ENCODE assay signal across 1 cellular context in genomic region chr1:9615316-9616063, GRCh38.
TF ChIP-seq lines count a peak whose summit lies in the region.

No MANE protein-coding gene starts in this region.

TF ChIP-seq in K562, 482 proteins besides CTCF, POLR2A, EP300 and RAD21 (continued from another document and continues in another):
- TF ChIP-seq DLX4 (CRISPR knock-in tag; IDR thresholded peaks at IDR 0.05): no peak
- TF ChIP-seq ARID1B (IDR thresholded peaks at IDR 0.05): peak; percentile 56
- no peak for TF ChIP-seq KDM4B (IDR thresholded peaks at IDR 0.05; ENCODE audit: borderline replicate concordance in 2 of 2, low read depth in 1 of 2)
- TF ChIP-seq NFIX (CRISPR knock-in tag; IDR thresholded peaks at IDR 0.05; ENCODE audit: low read depth): no peak
- TF ChIP-seq NR2C2 (CRISPR knock-in tag; IDR thresholded peaks at IDR 0.05): no peak
- no peak for TF ChIP-seq NR2C2 (tag; IDR thresholded peaks at IDR 0.05)
- TF ChIP-seq GATAD2B (IDR thresholded peaks at IDR 0.05; ENCODE audit: borderline replicate concordance): no peak
- no peak for TF ChIP-seq MXI1 (IDR thresholded peaks at IDR 0.05; ENCODE audit: low read depth, low read length)
- TF ChIP-seq MTA1 (IDR thresholded peaks at IDR 0.05; ENCODE audit: borderline replicate concordance): no peak
- peak; percentile 89 for TF ChIP-seq ATF3 (IDR thresholded peaks at IDR 0.05)
- TF ChIP-seq ATF3 (CRISPR knock-in tag; conservative IDR thresholded peaks at IDR 0.05): no peak
- no peak for TF ChIP-seq SP2 (IDR thresholded peaks at IDR 0.05; ENCODE audit: extremely low read depth, low read depth, low read length, poor library complexity, severe bottlenecking)
- no peak for TF ChIP-seq TCFL5 (CRISPR knock-in tag; conservative IDR thresholded peaks at IDR 0.05)
- TF ChIP-seq THRA (IDR thresholded peaks at IDR 0.05): no peak
- no peak for TF ChIP-seq DMBX1 (CRISPR knock-in tag; IDR thresholded peaks at IDR 0.05; ENCODE audit: borderline replicate concordance)
- TF ChIP-seq POU5F1 (IDR thresholded peaks at IDR 0.05; ENCODE audit: borderline replicate concordance, low read depth, low read length, partially characterized antibody): no peak
- peak; percentile 43 to 59; a peak in 1 of 4 replicates for TF ChIP-seq TEAD1 (CRISPR knock-in tag; IDR thresholded peaks at IDR 0.05)
- no peak for TF ChIP-seq NUFIP1 (IDR thresholded peaks at IDR 0.05; ENCODE audit: partially characterized antibody)
- no peak for TF ChIP-seq SAFB (IDR thresholded peaks at IDR 0.05; ENCODE audit: borderline replicate concordance, low read depth, low read length)
- no peak for TF ChIP-seq ZNF3 (CRISPR knock-in tag; IDR thresholded peaks at IDR 0.05)
- TF ChIP-seq SMC3 (conservative IDR thresholded peaks at IDR 0.05; ENCODE audit: insufficient read depth, low read depth, low read length): peak; percentile 61
- TF ChIP-seq ARID3A (IDR thresholded peaks at IDR 0.05; ENCODE audit: borderline replicate concordance, low read depth, low read length): no peak
- TF ChIP-seq SMAD4 (CRISPR knock-in tag; conservative IDR thresholded peaks at IDR 0.05): no peak; the same call in 1 of the 2 replicates
- TF ChIP-seq ZBTB7A (IDR thresholded peaks at IDR 0.05; ENCODE audit: borderline replicate concordance, control insufficient read depth, low read depth, low read length): no peak
- TF ChIP-seq GTF2E2 (tag; IDR thresholded peaks at IDR 0.05): no peak
- TF ChIP-seq ZNF644 (tag; IDR thresholded peaks at IDR 0.05; ENCODE audit: low read depth): 0 out of 2 replicates have a peak, but pooled peaks have one; percentile 29
- peak; percentile 75 for TF ChIP-seq POLR2G (IDR thresholded peaks at IDR 0.05; ENCODE audit: low read depth, low read length)
- no peak for TF ChIP-seq HES1 (IDR thresholded peaks at IDR 0.05; ENCODE audit: low read depth)
- TF ChIP-seq GTF2F1 (IDR thresholded peaks at IDR 0.05; ENCODE audit: low read depth, low read length): no peak
- TF ChIP-seq ZNF778 (CRISPR knock-in tag; IDR thresholded peaks at IDR 0.05): no peak
- no peak for TF ChIP-seq IFI16 (CRISPR knock-in tag; IDR thresholded peaks at IDR 0.05)
- TF ChIP-seq RFX7 (CRISPR knock-in tag; IDR thresholded peaks at IDR 0.05): no peak
- no peak for TF ChIP-seq THRAP3 (IDR thresholded peaks at IDR 0.05; ENCODE audit: borderline replicate concordance)
- no peak for TF ChIP-seq POLR3G (IDR thresholded peaks at IDR 0.05; ENCODE audit: extremely low read depth, insufficient read length, insufficient replicate concordance)
- TF ChIP-seq SPI1 (IDR thresholded peaks at IDR 0.05; ENCODE audit: borderline replicate concordance, low read depth, low read length): no peak
- no peak for TF ChIP-seq BRF1 (IDR thresholded peaks at IDR 0.05; ENCODE audit: borderline replicate concordance, extremely low read depth, insufficient read length)
- TF ChIP-seq ZNF445 (CRISPR knock-in tag; IDR thresholded peaks at IDR 0.05; ENCODE audit: low read depth): no peak
- no peak for TF ChIP-seq REST (CRISPR knock-in tag; IDR thresholded peaks at IDR 0.05; ENCODE audit: low read depth)
- no peak for TF ChIP-seq ZKSCAN3 (CRISPR knock-in tag; IDR thresholded peaks at IDR 0.05)
- 0 out of 2 replicates have a peak, but pooled peaks have one; percentile 34 for TF ChIP-seq CREB3 (tag; conservative IDR thresholded peaks at IDR 0.05; ENCODE audit: low read depth)
- TF ChIP-seq IRF9 (tag; IDR thresholded peaks at IDR 0.05): 0 out of 2 replicates have a peak, but pooled peaks have one; percentile 31
- TF ChIP-seq ZKSCAN8 (CRISPR knock-in tag; IDR thresholded peaks at IDR 0.05): no peak
- TF ChIP-seq ZNF449 (CRISPR knock-in tag; IDR thresholded peaks at IDR 0.05): no peak
- no peak for TF ChIP-seq CREB1 (IDR thresholded peaks at IDR 0.05)
- TF ChIP-seq CREB1 (CRISPR knock-in tag; IDR thresholded peaks at IDR 0.05): no peak
- no peak for TF ChIP-seq ASH1L (IDR thresholded peaks at IDR 0.05; ENCODE audit: borderline replicate concordance, low read depth, partially characterized antibody)
- TF ChIP-seq TFAM (CRISPR knock-in tag; conservative IDR thresholded peaks at IDR 0.05): no peak
- TF ChIP-seq MEIS2 (IDR thresholded peaks at IDR 0.05; ENCODE audit: partially characterized antibody): no peak
- no peak for TF ChIP-seq ZNF75A (CRISPR knock-in tag; IDR thresholded peaks at IDR 0.05)
- no peak for TF ChIP-seq ZNF696 (CRISPR knock-in tag; conservative IDR thresholded peaks at IDR 0.05)
- no peak for TF ChIP-seq SRSF7 (optimal IDR thresholded peaks at IDR 0.05; ENCODE audit: low read depth, low read length)
- no peak for TF ChIP-seq CREBBP (IDR thresholded peaks at IDR 0.05; ENCODE audit: low read depth, low read length)
- no peak for TF ChIP-seq SREBF1 (IDR thresholded peaks at IDR 0.05; ENCODE audit: borderline replicate concordance, low read depth, low read length)
- TF ChIP-seq STAT6 (CRISPR knock-in tag; IDR thresholded peaks at IDR 0.05): no peak
- TF ChIP-seq RB1 (IDR thresholded peaks at IDR 0.05; ENCODE audit: low read depth): peak; percentile 49; the same call in 1 of the 2 replicates
- no peak for TF ChIP-seq NCOA6 (IDR thresholded peaks at IDR 0.05)
- TF ChIP-seq ZNF707 (CRISPR knock-in tag; conservative IDR thresholded peaks at IDR 0.05): no peak
- TF ChIP-seq SOX6 (IDR thresholded peaks at IDR 0.05): no peak
- TF ChIP-seq BMI1 (IDR thresholded peaks at IDR 0.05; ENCODE audit: low read length): no peak
